In genomic region chr14:72558721-72559120, GRCh38 we compare ENCODE assay signal across 11 cellular contexts.
DNase-seq lines count a peak whose midpoint lies in the region; ATAC-seq and TF ChIP-seq lines count a peak whose summit lies in the region.
"Had no signal": no experiment of that assay in that cellular context is flagged by ENCODE, and none has a peak within 500 bp of the region (broad histone marks: within the 10 kb centered on the region; RNA-seq: fewer than 3 reads in every experiment).

No MANE protein-coding gene starts in this region.

- peaks cover 4 to 6% of the 10 kb centered on the region in 2 experiments for H3K4me1 ChIP-seq in trophoblast cell (ENCODE audit: control insufficient read depth in 1 of 2, insufficient read depth in 2 of 2, low read length in 2 of 2)

- H3K27ac ChIP-seq in trophoblast cell (ENCODE audit: low read depth, low read length), result no peak overlapping the region
- H3K27ac ChIP-seq: VCaP had no signal

- no peaks in the 10 kb centered on the region for H3K27me3 ChIP-seq in trophoblast cell (ENCODE audit: insufficient read depth, low read length)

- H3K36me3 Mint-ChIP-seq in activated T-helper 2 cell treated with anti-CD3 and anti-CD28 coated beads, Interferon-gamma antibody, Interleukin-2, Interleukin-4, amounts not matched to agents 10 μg/mL and 5 μg/mL and 100 μg/mL, durations not matched to agents 14 hours and 24 hours and 36 hours (ENCODE audit: low read depth), result no peaks in the 10 kb centered on the region
- H3K36me3 Mint-ChIP-seq: mesothelial cell of epicardium had no signal

- no peak overlapping the region for H4K12ac ChIP-seq in trophoblast cell (ENCODE audit: low read depth, low read length)

- DNase-seq in EH (ENCODE audit: low read depth) (peak; percentile 81), RPMI7951 (ENCODE audit: low read depth) (peak; percentile 96), fibroblast of mammary gland (ENCODE audit: low read depth) (peak; percentile 86), trophoblast cell (peak; percentile 66 to 68), HuH-7.5 (ENCODE audit: low spot score) (no peak)
- no peak for DNase-seq in activated T-helper 2 cell treated with anti-CD3 and anti-CD28 coated beads, Interferon-gamma antibody, Interleukin-2, Interleukin-4, amounts not matched to agents 10 μg/mL and 5 μg/mL and 100 μg/mL, durations not matched to agents 14 hours and 24 hours and 36 hours (ENCODE audit: low spot score)
- DNase-seq: MM.1S had no signal

- H3K4me3 ChIP-seq in fibroblast of mammary gland (ENCODE audit: control insufficient read depth, low read depth, low read length) (no peak overlapping the region), trophoblast cell (ENCODE audit: low read depth, low read length) (no peak overlapping the region)

- peaks cover 3% of the 10 kb centered on the region for H3K9me3 ChIP-seq in trophoblast cell (ENCODE audit: insufficient read depth, low read depth, low read length)

- H3K79me2 ChIP-seq in trophoblast cell (ENCODE audit: control insufficient read depth, insufficient read depth, low read length, poor library complexity), result no peaks in the 10 kb centered on the region

- H3K9me3 Mint-ChIP-seq in activated T-helper 2 cell treated with anti-CD3 and anti-CD28 coated beads, Interferon-gamma antibody, Interleukin-2, Interleukin-4, amounts not matched to agents 10 μg/mL and 5 μg/mL and 100 μg/mL, durations not matched to agents 14 hours and 24 hours and 36 hours, result no peaks in the 10 kb centered on the region
- H3K9me3 Mint-ChIP-seq: mesothelial cell of epicardium had no signal

- H2AFZ ChIP-seq in trophoblast cell (ENCODE audit: insufficient read depth, low read length, poor library complexity), result no peak overlapping the region

- H2BK12ac ChIP-seq in trophoblast cell (ENCODE audit: low read length), result no peak overlapping the region

- no peak overlapping the region for H3K27ac Mint-ChIP-seq in activated T-helper 2 cell treated with anti-CD3 and anti-CD28 coated beads, Interferon-gamma antibody, Interleukin-2, Interleukin-4, amounts not matched to agents 10 μg/mL and 5 μg/mL and 100 μg/mL, durations not matched to agents 14 hours and 24 hours and 36 hours
- H3K27ac Mint-ChIP-seq: mesothelial cell of epicardium had no signal

- peaks cover 0 to 1% of the 10 kb centered on the region in 2 experiments for H3K36me3 ChIP-seq in trophoblast cell (ENCODE audit: control insufficient read depth in 1 of 2, insufficient read depth in 2 of 2, low read length in 2 of 2)

- H3K4me3 Mint-ChIP-seq in activated T-helper 2 cell treated with anti-CD3 and anti-CD28 coated beads, Interferon-gamma antibody, Interleukin-2, Interleukin-4, amounts not matched to agents 10 μg/mL and 5 μg/mL and 100 μg/mL, durations not matched to agents 14 hours and 24 hours and 36 hours (ENCODE audit: low read depth), result no peak overlapping the region
- H3K4me3 Mint-ChIP-seq: mesothelial cell of epicardium had no signal

- H3K4ac ChIP-seq in trophoblast cell (ENCODE audit: low read depth, low read length), result no peak overlapping the region

- H2BK5ac ChIP-seq in trophoblast cell (ENCODE audit: low read depth, low read length, poor library complexity), result no peak overlapping the region

- H2BK120ac ChIP-seq in trophoblast cell (ENCODE audit: insufficient read depth, low read length, poor library complexity), result no peak overlapping the region

- H3K9ac ChIP-seq in trophoblast cell (ENCODE audit: low read length), result no peak overlapping the region

- H2AK5ac ChIP-seq in trophoblast cell (ENCODE audit: low read length), result no peak overlapping the region

- WGBS in trophoblast cell (ENCODE audit: extremely low coverage, insufficient coverage, insufficient read length), result no CpG with 5 or more reads among the region's 5 CpGs

- no peaks in the 10 kb centered on the region for H3K79me1 ChIP-seq in trophoblast cell (ENCODE audit: low read length)

- intact Hi-C loops in activated T-helper 2 cell treated with anti-CD3 and anti-CD28 coated beads, Interferon-gamma antibody, Interleukin-2, Interleukin-4, amounts not matched to agents 10 μg/mL and 5 μg/mL and 100 μg/mL, durations not matched to agents 14 hours and 24 hours and 36 hours (cut with micrococcal nuclease), result no loop called here

- H4K8ac ChIP-seq in trophoblast cell (ENCODE audit: low read depth, low read length), result no peak overlapping the region

- no peak overlapping the region for H3K23ac ChIP-seq in trophoblast cell (ENCODE audit: low read length)

- H3K14ac ChIP-seq in trophoblast cell (ENCODE audit: low read length), result no peak overlapping the region

- H3K27me3 Mint-ChIP-seq in activated T-helper 2 cell treated with anti-CD3 and anti-CD28 coated beads, Interferon-gamma antibody, Interleukin-2, Interleukin-4, amounts not matched to agents 10 μg/mL and 5 μg/mL and 100 μg/mL, durations not matched to agents 14 hours and 24 hours and 36 hours (ENCODE audit: low read depth), result peaks cover 54% of the 10 kb centered on the region

- no peak overlapping the region for H3K18ac ChIP-seq in trophoblast cell (ENCODE audit: low read length)

- ATAC-seq in GM21528 (IDR thresholded peaks at IDR 0.05; ENCODE audit: low FRiP score, unreplicated experiment) (no peak), HG02973 (IDR thresholded peaks at IDR 0.05; ENCODE audit: unreplicated experiment) (no peak)

- no peak overlapping the region for H3K4me2 ChIP-seq in trophoblast cell (ENCODE audit: low read length)

- no peaks in the 10 kb centered on the region for H3K4me1 Mint-ChIP-seq in activated T-helper 2 cell treated with anti-CD3 and anti-CD28 coated beads, Interferon-gamma antibody, Interleukin-2, Interleukin-4, amounts not matched to agents 10 μg/mL and 5 μg/mL and 100 μg/mL, durations not matched to agents 14 hours and 24 hours and 36 hours (ENCODE audit: low read depth)

- H4K91ac ChIP-seq in trophoblast cell (ENCODE audit: low read depth, low read length), result no peak overlapping the region

- no peak for TF ChIP-seq CTCF in fibroblast of mammary gland (conservative IDR thresholded peaks at IDR 0.05; ENCODE audit: control insufficient read depth, insufficient read depth, low read depth, low read length)

Comparison
In these comparisons a context has a peak if more than half of its experiments do, and no peak if none do; other contexts are left out.
1. DNase-seq: peak in EH (single experiment), RPMI7951 (single experiment), fibroblast of mammary gland (single experiment) and trophoblast cell (2 of 2); none in activated T-helper 2 cell treated with anti-CD3 and anti-CD28 coated beads, Interferon-gamma antibody, Interleukin-2, Interleukin-4, amounts not matched to agents 10 μg/mL and 5 μg/mL and 100 μg/mL, durations not matched to agents 14 hours and 24 hours and 36 hours (single experiment) and HuH-7.5 (single experiment).